8 cellular contexts compared by ENCODE assay signal in the genomic region with DNA sequence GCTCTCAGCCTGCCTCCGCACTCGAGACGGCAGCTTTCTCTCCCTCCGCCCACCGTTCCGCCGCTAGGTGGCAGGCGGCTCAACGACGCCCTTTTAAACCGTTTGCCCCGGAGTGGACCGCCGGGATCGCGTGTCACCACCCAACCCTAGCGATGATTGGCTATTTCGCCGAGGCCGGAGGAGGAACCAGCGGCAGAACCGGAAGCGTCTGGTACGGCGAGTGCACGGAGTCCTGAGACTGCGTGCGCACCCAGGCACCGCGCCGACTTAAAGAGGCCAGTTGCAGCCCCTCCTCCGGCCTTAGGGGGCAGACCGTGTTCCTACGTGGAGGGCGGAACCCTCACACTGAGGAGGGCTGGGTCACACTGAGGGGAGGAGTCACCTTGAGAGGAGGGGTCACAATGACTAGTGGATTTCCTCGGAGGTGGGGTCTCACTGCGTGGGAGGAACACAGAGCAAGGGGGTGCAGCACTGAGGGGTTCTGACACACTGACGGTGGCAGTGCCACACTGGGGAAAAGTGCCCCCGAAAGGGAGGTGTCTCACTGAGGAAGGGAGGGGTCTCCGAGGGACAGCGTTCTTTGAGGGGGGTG. TPM values are rescaled to one million over a fixed set of nuclear protein-coding genes. Genes with fewer than 3 reads are reported as not detected.
DNase-seq lines count a peak whose midpoint lies in the region; ATAC-seq, FAIRE-seq and TF ChIP-seq lines count a peak whose summit lies in the region.

No MANE protein-coding gene starts in this region.

- H3K27me3 ChIP-seq in AG04450 (ENCODE audit: control insufficient read depth, insufficient read depth, low read length) (no peaks in the 10 kb centered on the region), WERI-Rb-1 (ENCODE audit: insufficient read depth, low read depth, severe bottlenecking) (no peaks in the 10 kb centered on the region), bronchial epithelial cell (ENCODE audit: control insufficient read depth, insufficient read depth, low read length) (no peaks in the 10 kb centered on the region), small intestine (ENCODE audit: control insufficient read depth in 2 of 2, insufficient read depth in 2 of 2, low read length in 2 of 2) (no peaks in the 10 kb centered on the region)

- H3K36me3 ChIP-seq in WERI-Rb-1 = peaks cover 25% of the 10 kb centered on the region
- H3K36me3 ChIP-seq in bronchial epithelial cell (ENCODE audit: control insufficient read depth, insufficient read depth, low read length) = peaks cover 6% of the 10 kb centered on the region
- peaks cover 0 to 3% of the 10 kb centered on the region in 2 donors for H3K36me3 ChIP-seq in small intestine (ENCODE audit: control insufficient read depth in 2 of 2, insufficient read depth in 2 of 2, low read length in 2 of 2)

- POLR2A ChIA-PET in AG04450 (lab: Yijun Ruan, JAX) = interaction anchor here (0.9 to 1.1 kb wide), 5 partner anchors 43 to 124 kb away, joined by 3 to 9 read pairs (median 4); partner anchors contain the start of genes CCDC107, RMRP and TPM2

- H3K9me3 ChIP-seq in AG04450 (ENCODE audit: control insufficient read depth, insufficient read depth, low read length) (no peaks in the 10 kb centered on the region), WERI-Rb-1 (ENCODE audit: severe bottlenecking) (no peaks in the 10 kb centered on the region), small intestine (ENCODE audit: control insufficient read depth, low read depth) (no peaks in the 10 kb centered on the region)

- no peaks in the 10 kb centered on the region for H3K4me1 ChIP-seq in small intestine (ENCODE audit: control insufficient read depth in 2 of 2, insufficient read depth in 1 of 2, low read depth in 1 of 2, low read length in 1 of 2)

- FAIRE-seq in bronchial epithelial cell (lab: Jason Lieb, UNC) = peak; percentile 94
- peak; percentile 51 for FAIRE-seq in small intestine (lab: Jason Lieb, UNC)

- H3K27ac ChIP-seq in AG04450 (ENCODE audit: low read depth, low read length) (peak overlapping the region; percentile 98), WERI-Rb-1 (peak overlapping the region; percentile 71), small intestine (ENCODE audit: low read depth in 1 of 2, low read length in 1 of 2) (peak overlapping the region; percentile 94 to 95)

- CTCF ChIA-PET in AG04450 (lab: Charles Lee) = interaction anchor here (0.5 to 2.2 kb wide), 49 partner anchors 9 to 492 kb away, joined by 3 to 18 read pairs (median 4); partner anchors contain the start of genes ARHGEF39, CCDC107, RMRP and RUSC2

- peak; percentile 86 for TF ChIP-seq CTCF in AG04450 (IDR thresholded peaks at IDR 0.05; ENCODE audit: low read depth, low read length)
- peak; percentile 70 for TF ChIP-seq CTCF in WERI-Rb-1 (IDR thresholded peaks at IDR 0.05; ENCODE audit: low read depth, low read length)
- TF ChIP-seq CTCF in bronchial epithelial cell (IDR thresholded peaks at IDR 0.05; ENCODE audit: insufficient read depth, low read length, severe bottlenecking) = peak; percentile 88

- ATAC-seq in GM18870 (IDR thresholded peaks at IDR 0.05; ENCODE audit: unreplicated experiment) = peak; percentile 89
- peak; percentile 83 for ATAC-seq in HG03135 (IDR thresholded peaks at IDR 0.05; ENCODE audit: unreplicated experiment)

- peak overlapping the region; percentile 77 for H3K4me3 ChIP-seq in AG04450 (ENCODE audit: low read depth, low read length)
- H3K4me3 ChIP-seq in WERI-Rb-1 (ENCODE audit: low read depth, low read length) = peak overlapping the region; percentile 61
- peak overlapping the region; percentile 78 for H3K4me3 ChIP-seq in bronchial epithelial cell (ENCODE audit: low read depth, low read length)
- peak overlapping the region; percentile 34 to 88 for H3K4me3 ChIP-seq in small intestine (ENCODE audit: low read depth in 1 of 2, low read length in 2 of 2)

- DNase-seq in AG04450 (ENCODE audit: low read depth, low spot score) (peak; percentile 99), NCI-H2196 (lab: John Stamatoyannopoulos, UW; ENCODE audit: unreplicated experiment) (peak; percentile 99), WERI-Rb-1 (peak; percentile 99), bronchial epithelial cell (ENCODE audit: low read depth) (peak; percentile 98), iPS-NIHi11 (ENCODE audit: low spot score) (peak; percentile 98), small intestine (peak; percentile 100)

- 0% methylated on average over 41 of the region's 41 CpGs for WGBS in small intestine, 3 donors

RNA-seq across cellular contexts. Expression of gene TESK1, which starts 1.0 kb away (rescaled TPM):
- 12.8 and 14.5 TPM in 2 replicates for polyA plus RNA-seq in AG04450 (2011; rRNA removed)
- 14.4 and 14.7 TPM in 2 replicates for polyA minus RNA-seq in AG04450 (2011; rRNA and poly(A)+ RNA removed)
- total RNA-seq in bronchial epithelial cell = 6.6 and 8.2 TPM in 2 replicates
- 10 to 100 TPM; 22.4 to 53.0 (median 42.4) TPM for polyA plus RNA-seq in small intestine

RNA-seq across cellular contexts. Expression of gene CD72, which starts 14.1 kb away (rescaled TPM):
- polyA plus RNA-seq in AG04450 (2011; rRNA removed) = 0.86 and 1.0 TPM in 2 replicates
- polyA minus RNA-seq in AG04450 (2011; rRNA and poly(A)+ RNA removed) = 0.91 and 1.1 TPM in 2 replicates
- 0.79 and 0.90 TPM in 2 replicates for total RNA-seq in bronchial epithelial cell
- 1 to 10 TPM in 2 of 3 donors, under 1 TPM in 1; 0.54 to 2.3 (median 1.6) TPM for polyA plus RNA-seq in small intestine

RNA-seq across cellular contexts. Expression of gene SIT1, which starts 46.6 kb away (rescaled TPM):
- polyA plus RNA-seq in AG04450 (2011; rRNA removed) (not detected in 2 replicates), small intestine (1 to 10 TPM in 2 of 3 donors, under 1 TPM in 1; 0.89 to 5.9 (median 1.7) TPM)
- polyA minus RNA-seq in AG04450 (2011; rRNA and poly(A)+ RNA removed) = not detected in 2 replicates
- not detected in 2 replicates for total RNA-seq in bronchial epithelial cell

RNA-seq across cellular contexts. Expression of gene RMRP, which starts 53.7 kb away (rescaled TPM):
- polyA plus RNA-seq in AG04450 (2011; rRNA removed) (173 and 306 TPM in 2 replicates), small intestine (100 to 1,000 TPM in 1 of 3 donors, not detected in 2; 269 TPM)
- polyA minus RNA-seq in AG04450 (2011; rRNA and poly(A)+ RNA removed) = 6,565 and 7,222 TPM in 2 replicates
- total RNA-seq in bronchial epithelial cell = 15,881 and 37,648 TPM in 2 replicates

RNA-seq across cellular contexts. Expression of gene CCDC107, which starts 54.0 kb away (rescaled TPM):
- polyA plus RNA-seq in AG04450 (2011; rRNA removed) (11.8 TPM in 2 replicates), small intestine (10 to 100 TPM; 21.3 to 49.0 (median 33.2) TPM)
- 5.1 and 7.8 TPM in 2 replicates for polyA minus RNA-seq in AG04450 (2011; rRNA and poly(A)+ RNA removed)
- total RNA-seq in bronchial epithelial cell = 11.4 and 13.7 TPM in 2 replicates

Comparison
In these comparisons a context has a peak if more than half of its experiments do, and no peak if none do; other contexts are left out.
1. Peak in every context shown above with its lines: DNase-seq, ATAC-seq, H3K4me3 ChIP-seq and H3K27ac ChIP-seq.